Comparison of ENCODE assay signal across 9 cellular contexts in the genomic region with DNA sequence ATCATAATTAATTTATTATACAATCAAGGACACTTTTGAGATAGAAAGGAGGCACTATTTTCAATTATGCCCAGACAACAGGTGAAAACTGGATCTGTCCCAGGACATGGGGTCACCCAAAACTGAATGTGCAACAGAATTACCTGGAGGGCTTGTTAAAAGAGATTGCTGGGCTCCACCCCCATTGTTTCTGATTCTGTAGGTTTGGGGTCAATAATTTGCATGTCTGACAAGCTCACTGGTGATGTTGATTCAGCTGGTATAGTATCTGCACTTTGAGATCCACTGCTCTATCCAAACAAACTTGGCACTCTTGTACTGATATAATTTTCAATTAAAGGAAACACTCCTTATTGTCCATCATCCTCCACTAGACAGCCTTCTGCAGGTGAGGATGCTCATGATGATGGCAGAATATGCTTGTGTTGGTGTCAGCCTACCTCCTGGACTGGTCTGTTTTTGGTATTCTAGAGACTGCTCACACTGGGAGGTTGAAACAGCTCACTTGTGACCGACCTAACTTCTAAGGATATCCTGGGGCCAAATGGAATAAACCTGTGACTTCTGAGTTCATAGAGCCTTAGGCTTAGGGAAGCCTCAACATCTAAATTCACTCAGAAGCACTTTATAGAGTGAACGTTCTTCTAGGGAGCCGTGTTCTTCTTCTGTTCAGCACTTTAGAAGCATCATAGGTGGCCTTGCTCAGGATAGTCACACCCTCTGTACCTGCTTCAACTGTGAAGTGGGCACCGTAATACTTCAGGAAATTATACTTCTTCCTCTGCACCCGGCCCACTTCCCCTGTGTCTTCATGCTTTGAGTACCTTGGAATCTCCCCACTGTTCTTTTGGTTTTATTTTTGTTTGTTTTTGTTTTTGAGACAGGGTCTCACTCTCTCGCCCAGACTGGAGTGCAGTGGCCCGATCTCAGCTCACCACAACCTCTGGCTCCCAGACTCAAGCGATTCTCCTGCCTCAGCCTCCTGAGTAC. TPM values are rescaled to one million over a fixed set of nuclear protein-coding genes. Genes with fewer than 3 reads are reported as not detected.
DNase-seq lines count a peak whose midpoint lies in the region; ATAC-seq and TF ChIP-seq lines count a peak whose summit lies in the region.
"Had no signal": no experiment of that assay in that cellular context is flagged by ENCODE, and none has a peak within 500 bp of the region (broad histone marks: within the 10 kb centered on the region; RNA-seq: fewer than 3 reads in every experiment).

No MANE protein-coding gene starts in this region.

- H2AFZ ChIP-seq in PC-3 (ENCODE audit: low read length), result no peak overlapping the region

- H3K79me2 ChIP-seq in PC-3 (ENCODE audit: low read length), result no peaks in the 10 kb centered on the region

- H3K9ac ChIP-seq in PC-3 (ENCODE audit: low read length), result no peak overlapping the region

- peaks cover 0 to 2% (median 0%) of the 10 kb centered on the region in 3 donors for H3K27me3 Mint-ChIP-seq in CD14-positive monocyte (ENCODE audit: low read depth in 3 of 3)
- no peaks in the 10 kb centered on the region for H3K27me3 Mint-ChIP-seq in activated naive CD8-positive, alpha-beta T cell treated with anti-CD3 and anti-CD28 coated beads, Interleukin-2, amount 10 ng/mL, durations not matched to agents 7 days and 5 days

- no peak overlapping the region for H3K27ac ChIP-seq in PC-3 (ENCODE audit: low read length)
- H3K27ac ChIP-seq: thoracic aorta had no signal

- peak overlapping the region in 4 of 7 donors; percentile 15 to 71 (median 34) for H3K27ac Mint-ChIP-seq in CD14-positive monocyte
- H3K27ac Mint-ChIP-seq in activated naive CD8-positive, alpha-beta T cell treated with anti-CD3 and anti-CD28 coated beads, Interleukin-2, amount 10 ng/mL, durations not matched to agents 7 days and 5 days, result peak overlapping the region; percentile 89

- TF ChIP-seq CTCF in CD14-positive monocyte (IDR thresholded peaks at IDR 0.05) (no peak), PC-3 (conservative IDR thresholded peaks at IDR 0.05; ENCODE audit: low read depth, low read length) (no peak)

- intact Hi-C loops in CD14-positive monocyte (cut with micrococcal nuclease) (no loop called here), PC-3 (cut with micrococcal nuclease) (no loop called here)

- no peaks in the 10 kb centered on the region for H3K9me3 Mint-ChIP-seq in CD14-positive monocyte
- no peaks in the 10 kb centered on the region for H3K9me3 Mint-ChIP-seq in activated naive CD8-positive, alpha-beta T cell treated with anti-CD3 and anti-CD28 coated beads, Interleukin-2, amount 10 ng/mL, durations not matched to agents 7 days and 5 days

- peak; percentile 65 for ATAC-seq in GM19035 (IDR thresholded peaks at IDR 0.05; ENCODE audit: unreplicated experiment)
- ATAC-seq in HG03354 (IDR thresholded peaks at IDR 0.05; ENCODE audit: poor library complexity, severe bottlenecking, unreplicated experiment), result peak; percentile 68
- ATAC-seq in activated naive CD8-positive, alpha-beta T cell treated with anti-CD3 and anti-CD28 coated beads, Interleukin-2, amount 10 ng/mL, durations not matched to agents 7 days and 5 days (ENCODE audit: low read depth), result peak; percentile 67
- ATAC-seq in PC-3, result no peak

- no peaks in the 10 kb centered on the region for H3K27me3 ChIP-seq in PC-3 (ENCODE audit: low read length)

- 0 out of 2 replicates have a peak, but pooled peaks cover 8% of the 10 kb centered on the region for H3K4me1 ChIP-seq in PC-3 (ENCODE audit: insufficient read depth, low read length)

- no peak overlapping the region for H3K4me2 ChIP-seq in PC-3 (ENCODE audit: low read length)

- H3K4me3 ChIP-seq in PC-3 (ENCODE audit: low read length), result no peak overlapping the region
- H3K4me3 ChIP-seq: thoracic aorta had no signal

- H3F3A ChIP-seq in PC-3 (ENCODE audit: low read length, unreplicated experiment), result no peaks in the 10 kb centered on the region

- in situ Hi-C loops in KBM-7 (cut with MboI; ENCODE audit: low pct_unique_long_range_greater_than_20kb, low sequenced_read_pairs), result no loop called here

- no peaks in the 10 kb centered on the region for H3K9me2 ChIP-seq in PC-3 (replicated peaks; ENCODE audit: low read length)

- H3K4me3 Mint-ChIP-seq in CD14-positive monocyte, result peak overlapping the region in 1 of 2 donors; percentile 30
- H3K4me3 Mint-ChIP-seq in activated naive CD8-positive, alpha-beta T cell treated with anti-CD3 and anti-CD28 coated beads, Interleukin-2, amount 10 ng/mL, durations not matched to agents 7 days and 5 days, result peak overlapping the region; percentile 85

- no TSS peak for BruUV-seq in PC-3 (replicated peaks; lab: Mats Ljungman, UMichigan)

- POLR2A ChIA-PET in activated naive CD8-positive, alpha-beta T cell treated with anti-CD3 and anti-CD28 coated beads, Interleukin-2, amount 10 ng/mL, durations not matched to agents 7 days and 5 days (lab: Charles Lee), result interaction anchor here (1.1 kb wide), 1 partner anchor 73 kb away, joined by 3 read pairs; the partner anchor contains the start of gene GPR171
- POLR2A ChIA-PET in PC-3 (lab: Charles Lee; ENCODE audit: unreplicated experiment), result no interaction called here

- CTCF ChIA-PET in PC-3 (lab: Charles Lee), result no interaction called here

- no peaks in the 10 kb centered on the region for H3K9me3 ChIP-seq in PC-3 (ENCODE audit: low read length)
- H3K9me3 ChIP-seq: thoracic aorta had no signal

- no peaks in the 10 kb centered on the region for H3K36me3 Mint-ChIP-seq in CD14-positive monocyte
- H3K36me3 Mint-ChIP-seq in activated naive CD8-positive, alpha-beta T cell treated with anti-CD3 and anti-CD28 coated beads, Interleukin-2, amount 10 ng/mL, durations not matched to agents 7 days and 5 days, result no peaks in the 10 kb centered on the region

- DNase-seq in CD14-positive monocyte (ENCODE audit: low spot score), result no peak
- DNase-seq in activated naive CD8-positive, alpha-beta T cell treated with anti-CD3 and anti-CD28 coated beads, Interleukin-2, amount 10 ng/mL, durations not matched to agents 7 days and 5 days, result no peak
- no peak for DNase-seq in NCI-H187 treated with DMSO at 0.1 percent for 48 hours (lab: John Stamatoyannopoulos, UW)
- DNase-seq in PC-3, result no peak
- no peak for DNase-seq in KBM-7
- no peak for DNase-seq in cerebellum (ENCODE audit: low spot score)

- H3K4me1 Mint-ChIP-seq in CD14-positive monocyte, result peaks cover 33% of the 10 kb centered on the region
- peaks cover 61% of the 10 kb centered on the region for H3K4me1 Mint-ChIP-seq in activated naive CD8-positive, alpha-beta T cell treated with anti-CD3 and anti-CD28 coated beads, Interleukin-2, amount 10 ng/mL, durations not matched to agents 7 days and 5 days

- H3K36me3 ChIP-seq in PC-3 (ENCODE audit: low read depth, low read length), result no peaks in the 10 kb centered on the region
- H3K36me3 ChIP-seq: thoracic aorta had no signal

- H4K20me1 ChIP-seq in PC-3 (ENCODE audit: low read length), result no peaks in the 10 kb centered on the region

RNA-seq across cellular contexts. Expression of gene P2RY14, which starts 2.0 kb away (rescaled TPM):
- polyA plus RNA-seq in CD14-positive monocyte, result under 1 TPM; 0.50 to 0.67 TPM
- total RNA-seq in activated naive CD8-positive, alpha-beta T cell treated with anti-CD3 and anti-CD28 coated beads, Interleukin-2, amount 10 ng/mL, durations not matched to agents 7 days and 5 days, result 1 to 10 TPM; 1.2 to 1.9 TPM
- total RNA-seq in PC-3 (2014; rRNA removed) (not detected in 2 replicates), cerebellum (0.91 TPM)

RNA-seq across cellular contexts. Expression of gene GPR87, which starts 40.3 kb away (rescaled TPM):
- under 1 TPM in 1 of 2 donors, not detected in 1; 0.15 TPM for polyA plus RNA-seq in CD14-positive monocyte
- not detected for total RNA-seq in activated naive CD8-positive, alpha-beta T cell treated with anti-CD3 and anti-CD28 coated beads, Interleukin-2, amount 10 ng/mL, durations not matched to agents 7 days and 5 days
- total RNA-seq in PC-3 (2014; rRNA removed) (13.3 and 14.5 TPM in 2 replicates), cerebellum (not detected)
- total RNA-seq: thoracic aorta had no signal

RNA-seq across cellular contexts. Expression of gene P2RY13, which starts 53.0 kb away (rescaled TPM):
- polyA plus RNA-seq in CD14-positive monocyte, result 10 to 100 TPM; 45.6 to 80.0 TPM
- not detected for total RNA-seq in activated naive CD8-positive, alpha-beta T cell treated with anti-CD3 and anti-CD28 coated beads, Interleukin-2, amount 10 ng/mL, durations not matched to agents 7 days and 5 days
- total RNA-seq in PC-3 (2014; rRNA removed) (not detected in 2 replicates), cerebellum (1.7 TPM)

Comparison
In these comparisons a context has a peak if more than half of its experiments do, and no peak if none do; other contexts are left out.
1. RNA of gene GPR87, which starts 40.3 kb away (total RNA-seq): 13.3 to 14.5 TPM in PC-3; not detected in activated naive CD8-positive, alpha-beta T cell treated with anti-CD3 and anti-CD28 coated beads, Interleukin-2, amount 10 ng/mL, durations not matched to agents 7 days and 5 days and not detected in cerebellum (single experiment); every median in the first group is over 10 times any median in the second.